ENCODE assay signal across 8 cellular contexts in genomic region chr12:14396071-14396470, GRCh38. TPM values are rescaled to one million over a fixed set of nuclear protein-coding genes. Genes with fewer than 3 reads are reported as not detected.
DNase-seq lines count a peak whose midpoint lies in the region; ATAC-seq and TF ChIP-seq lines count a peak whose summit lies in the region.

No MANE protein-coding gene starts in this region.

- TF ChIP-seq CTCF in GM12865 (IDR thresholded peaks at IDR 0.05; ENCODE audit: insufficient read depth, low read depth, low read length, missing control alignments) = no peak
- no peak for TF ChIP-seq CTCF in uterus (IDR thresholded peaks at IDR 0.05)

- H3K36me3 ChIP-seq in uterus = no peaks in the 10 kb centered on the region

- H3K4me3 ChIP-seq in GM12865 (ENCODE audit: low read depth, low read length) (no peak overlapping the region), uterus (no peak overlapping the region)

- intact Hi-C loops in uterus (cut with DNase I; ENCODE audit: low total_unique reads) = no loop called here

- no peaks in the 10 kb centered on the region for H3K27me3 Mint-ChIP-seq in IgD-negative memory B cell
- H3K27me3 Mint-ChIP-seq in immature natural killer cell (ENCODE audit: low read depth in 3 of 3) = peaks cover 0 to 2% (median 2%) of the 10 kb centered on the region in 3 donors

- H3K9me3 Mint-ChIP-seq in IgD-negative memory B cell (peaks cover 0 to 6% (median 0%) of the 10 kb centered on the region in 3 donors), immature natural killer cell (no peaks in the 10 kb centered on the region)

- H3K36me3 Mint-ChIP-seq in IgD-negative memory B cell (peaks cover 10% of the 10 kb centered on the region), immature natural killer cell (peaks cover 0 to 11% (median 4%) of the 10 kb centered on the region in 3 donors)

- peaks cover 0 to 11% of the 10 kb centered on the region in 2 donors for H3K9me3 ChIP-seq in uterus

- H3K4me1 Mint-ChIP-seq in IgD-negative memory B cell (peaks cover 49 to 70% (median 67%) of the 10 kb centered on the region in 3 donors), immature natural killer cell (peaks cover 91 to 100% of the 10 kb centered on the region in 2 donors)

- peaks cover 0 to 13% of the 10 kb centered on the region in 2 donors for H3K4me1 ChIP-seq in uterus

- H3K27ac ChIP-seq in uterus = no peak overlapping the region

- H3K27ac Mint-ChIP-seq in IgD-negative memory B cell = peak overlapping the region; percentile 35 to 74 (median 68)
- H3K27ac Mint-ChIP-seq in immature natural killer cell = peak overlapping the region; percentile 90 to 95 (median 94)

- ATAC-seq in GM21390 (IDR thresholded peaks at IDR 0.05; ENCODE audit: unreplicated experiment) = peak; percentile 63

- no peaks in the 10 kb centered on the region for H3K27me3 ChIP-seq in uterus

- no peak for TF ChIP-seq POLR2A in uterus (IDR thresholded peaks at IDR 0.05)

- DNase-seq in GM12865 (ENCODE audit: low read depth) = peak; percentile 75
- DNase-seq in immature natural killer cell = peak; percentile 73 to 79 (median 77)
- no peak for DNase-seq in AG20443 (ENCODE audit: low spot score)
- DNase-seq in NCI-H1694 (lab: John Stamatoyannopoulos, UW) = no peak
- DNase-seq in uterus = no peak
- no peak for DNase-seq in NCI-H1436 treated with DMSO at 0.1 percent for 48 hours (lab: John Stamatoyannopoulos, UW)

- peak overlapping the region in 3 of 4 donors; percentile 43 to 81 (median 79) for H3K4me3 Mint-ChIP-seq in IgD-negative memory B cell
- peak overlapping the region; percentile 52 to 79 (median 64) for H3K4me3 Mint-ChIP-seq in immature natural killer cell

RNA-seq across cellular contexts. Expression of gene ATF7IP, which starts 30.6 kb away (rescaled TPM):
- polyA plus RNA-seq in IgD-negative memory B cell (126 TPM), immature natural killer cell (100 to 1,000 TPM in 1 of 3 donors, 10 to 100 TPM in 2; 47.9 to 114 (median 84.9) TPM)
- 100 to 1,000 TPM in 1 of 4 donors, 10 to 100 TPM in 3; 39.5 to 102 (median 65.6) TPM for total RNA-seq in uterus

Comparison
In these comparisons a context has a peak if more than half of its experiments do, and no peak if none do; other contexts are left out.
1. DNase-seq: peak in GM12865 (single experiment) and immature natural killer cell (3 of 3); none in AG20443 (single experiment), NCI-H1694 (single experiment), uterus (0 of 2) and NCI-H1436 treated with DMSO at 0.1 percent for 48 hours (single experiment).